ENCODE assay signal across 1 cellular context in genomic region chr17:42797067-42798007, GRCh38.
TF ChIP-seq lines count a peak whose summit lies in the region.

No MANE protein-coding gene starts in this region.

TF ChIP-seq in HEK293, 187 proteins besides CTCF, POLR2A, EP300 and RAD21 (continued from another document):
- TF ChIP-seq ZNF280D (tag by site-specific recombination; IDR thresholded peaks at IDR 0.05) (no peak), ZBTB6 (tag by site-specific recombination; IDR thresholded peaks at IDR 0.05) (no peak), ZNF510 (tag by site-specific recombination; IDR thresholded peaks at IDR 0.05; ENCODE audit: insufficient replicate concordance) (no peak), ZNF549 (tag by site-specific recombination; IDR thresholded peaks at IDR 0.05) (no peak), PRDM1 (tag by site-specific recombination; IDR thresholded peaks at IDR 0.05) (peak; percentile 48; the same call in 1 of the 2 replicates), ZNF133 (tag by site-specific recombination; IDR thresholded peaks at IDR 0.05) (no peak), ZNF292 (tag by site-specific recombination; IDR thresholded peaks at IDR 0.05; ENCODE audit: borderline replicate concordance, low read depth) (no peak), ZSCAN30 (tag by site-specific recombination; IDR thresholded peaks at IDR 0.05) (no peak), ZNF580 (tag by site-specific recombination; IDR thresholded peaks at IDR 0.05) (no peak), ZBTB7A (tag by site-specific recombination; IDR thresholded peaks at IDR 0.05; ENCODE audit: low read depth) (no peak), ZNF366 (tag by site-specific recombination; conservative IDR thresholded peaks at IDR 0.05) (peak; percentile 26; the same call in 1 of the 2 replicates), RBAK (tag by site-specific recombination; IDR thresholded peaks at IDR 0.05) (no peak), ELK4 (IDR thresholded peaks at IDR 0.05; ENCODE audit: borderline replicate concordance, low read depth, low read length) (no peak), ZNF596 (tag by site-specific recombination; IDR thresholded peaks at IDR 0.05) (no peak), ZBTB49 (tag by site-specific recombination; IDR thresholded peaks at IDR 0.05; ENCODE audit: low read depth) (no peak), ZNF501 (tag by site-specific recombination; IDR thresholded peaks at IDR 0.05) (no peak)
